ENCODE assay signal across 8 cellular contexts in the genomic region with DNA sequence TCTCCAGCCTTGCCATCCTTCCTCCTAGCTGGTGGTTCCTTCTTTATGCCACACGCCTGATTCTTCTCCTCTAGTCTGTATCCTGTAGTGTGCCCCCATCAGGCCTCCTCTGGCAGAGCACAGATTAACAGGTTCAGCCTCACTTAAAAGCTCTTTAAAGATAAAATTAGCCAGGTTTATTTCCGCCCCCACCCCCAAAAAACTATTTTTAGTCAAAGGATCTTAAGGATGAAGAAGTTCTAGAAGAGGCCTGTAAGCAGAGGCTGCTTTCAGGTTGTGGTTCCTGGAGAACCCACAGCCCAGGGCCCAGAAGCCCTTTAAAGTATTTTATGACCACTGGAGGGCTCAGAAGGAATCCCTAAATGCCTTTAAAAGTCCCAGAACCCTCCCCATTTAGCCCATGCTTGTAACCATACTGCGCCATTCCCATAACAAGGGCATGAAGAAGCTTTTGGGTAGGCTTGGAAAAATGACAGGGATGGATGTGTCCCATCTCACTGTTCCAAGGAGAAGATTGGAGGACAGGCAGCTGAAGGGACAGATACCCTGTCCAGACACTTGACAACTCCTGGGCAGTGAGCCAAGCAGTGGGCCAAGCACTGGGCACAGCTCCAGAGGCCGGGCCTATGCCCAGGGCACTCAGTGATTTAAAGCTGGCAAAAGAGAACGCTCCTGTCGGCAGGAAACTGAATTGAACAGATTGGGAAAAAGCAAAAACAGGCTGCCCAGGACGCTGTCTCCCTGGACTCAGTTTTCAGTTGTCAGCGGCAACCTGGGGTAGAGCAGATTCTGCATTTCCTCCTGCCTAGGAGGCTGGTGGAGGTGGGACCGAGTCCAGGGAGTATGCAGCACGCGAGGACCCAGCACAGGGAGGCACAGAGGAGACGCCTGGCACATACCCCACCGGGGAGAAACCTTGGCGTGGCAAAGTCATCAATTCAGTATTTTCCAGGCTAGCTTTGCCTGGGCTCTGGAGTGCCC.
DNase-seq lines count a peak whose midpoint lies in the region; ATAC-seq and TF ChIP-seq lines count a peak whose summit lies in the region.

No MANE protein-coding gene starts in this region.

- H3K4me3 Mint-ChIP-seq in mesothelial cell of epicardium: no peak overlapping the region

- in situ Hi-C loops in Caki2 (cut with HindIII; ENCODE audit: low pct_unique_long_range_greater_than_20kb, low sequenced_read_pairs): no loop called here

- peak overlapping the region; percentile 84 for H3K27ac Mint-ChIP-seq in mesothelial cell of epicardium

- H3K36me3 Mint-ChIP-seq in mesothelial cell of epicardium: no peaks in the 10 kb centered on the region

- TF ChIP-seq CTCF in mesothelial cell of epicardium (IDR thresholded peaks at IDR 0.05; ENCODE audit: unreplicated experiment): no peak

- H3K4me1 Mint-ChIP-seq in mesothelial cell of epicardium: peaks cover 49% of the 10 kb centered on the region

- DNase-seq in Caki2 (ENCODE audit: low read depth) (peak; percentile 6), OCI-M1 (lab: John Stamatoyannopoulos, UW) (peak; percentile 61), epidermal melanocyte (ENCODE audit: insufficient read length, low spot score) (peak; percentile 33), mesothelial cell of epicardium (ENCODE audit: low spot score in 2 of 2, unreplicated experiment in 2 of 2) (no peak)
- DNase-seq in activated T-cell treated with anti-CD3 and anti-CD28 coated beads, Interleukin-2, amount 50 U/mL, for 48 hours: no peak

- no peaks in the 10 kb centered on the region for H3K9me3 Mint-ChIP-seq in mesothelial cell of epicardium

- no peaks in the 10 kb centered on the region for H3K27me3 Mint-ChIP-seq in mesothelial cell of epicardium (ENCODE audit: low read depth)

- peak; percentile 38 for ATAC-seq in HG02610 (IDR thresholded peaks at IDR 0.05; ENCODE audit: unreplicated experiment)
- no peak for ATAC-seq in HG02852 (IDR thresholded peaks at IDR 0.05; ENCODE audit: unreplicated experiment)
- no peak for ATAC-seq in HG03354 (IDR thresholded peaks at IDR 0.05; ENCODE audit: poor library complexity, severe bottlenecking, unreplicated experiment)

Comparison
In these comparisons a context has a peak if more than half of its experiments do, and no peak if none do; other contexts are left out.
1. DNase-seq: peak in Caki2 (single experiment), OCI-M1 (single experiment) and epidermal melanocyte (single experiment); none in mesothelial cell of epicardium (0 of 2) and activated T-cell treated with anti-CD3 and anti-CD28 coated beads, Interleukin-2, amount 50 U/mL, for 48 hours (0 of 2).